ENCODE assay signal across 12 cellular contexts in the genomic region with DNA sequence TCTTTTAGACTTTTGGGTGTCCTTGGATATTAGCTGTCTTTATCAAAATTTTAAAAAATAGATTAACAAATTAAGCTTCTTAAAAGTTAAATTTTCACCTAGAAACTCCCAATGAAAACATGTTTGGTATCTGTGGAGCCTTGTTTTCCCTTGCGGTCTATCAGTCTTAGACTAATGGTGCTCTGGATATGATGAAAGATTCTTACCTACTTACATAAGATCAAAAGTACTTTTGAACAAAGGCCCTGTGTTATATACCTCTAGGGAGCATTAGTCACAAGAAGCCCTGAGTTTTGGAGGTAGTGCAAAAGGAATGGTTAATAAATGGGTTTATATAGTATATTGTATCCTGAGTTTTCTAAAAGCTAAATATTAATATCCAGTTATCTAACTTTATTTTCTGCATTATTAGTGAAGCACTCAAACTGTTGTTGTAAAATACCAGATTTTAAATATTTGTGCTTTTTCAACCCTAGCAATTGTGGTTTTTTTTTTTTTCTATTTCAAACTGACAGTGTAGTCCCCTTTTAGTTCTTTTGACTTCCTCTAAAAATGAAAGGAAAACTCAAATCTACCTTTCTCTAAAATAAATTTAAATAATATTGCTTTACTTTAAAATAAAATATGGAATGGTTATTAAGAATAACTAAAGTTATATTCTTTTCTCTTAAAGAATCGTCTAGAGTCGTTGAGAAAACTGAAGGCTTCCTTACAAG. TPM values are rescaled to one million over a fixed set of nuclear protein-coding genes. Genes with fewer than 3 reads are reported as not detected.
DNase-seq lines count a peak whose midpoint lies in the region; ATAC-seq, FAIRE-seq and TF ChIP-seq lines count a peak whose summit lies in the region.
"Had no signal": no experiment of that assay in that cellular context is flagged by ENCODE, and none has a peak within 500 bp of the region (broad histone marks: within the 10 kb centered on the region; RNA-seq: fewer than 3 reads in every experiment).

No MANE protein-coding gene starts in this region.

- peaks cover 0 to 3% of the 10 kb centered on the region in 2 experiments for H3K36me3 ChIP-seq in mesenchymal stem cell (ENCODE audit: control insufficient read depth in 1 of 2, insufficient read depth in 2 of 2, low read depth in 1 of 2, low read length in 2 of 2)
- H3K36me3 ChIP-seq: gastrocnemius medialis had no signal

- no peak for FAIRE-seq in H54 (lab: Jason Lieb, UNC)

- ATAC-seq in natural killer cell: peak in 2 of 3 donors; percentile 40 to 47
- ATAC-seq in natural killer cell treated with Interleukin-12 subunit alpha and Interleukin-12 subunit beta and Interleukin-15 and Interleukin-18, amount 100 ng/mL, for 72 hours: no peak

- no peaks in the 10 kb centered on the region for H3K27me3 Mint-ChIP-seq in natural killer cell (ENCODE audit: low read depth in 2 of 2)
- H3K27me3 Mint-ChIP-seq in natural killer cell treated with Interleukin-12 subunit alpha and Interleukin-12 subunit beta and Interleukin-15 and Interleukin-18, amount 100 ng/mL, for 72 hours: no peaks in the 10 kb centered on the region
- H3K27me3 Mint-ChIP-seq in activated T-helper 1 cell treated with anti-CD3 and anti-CD28 coated beads, Interleukin-12 subunit alpha, Interleukin-12 subunit beta, Interleukin-2, Interleukin-4 antibody, amounts not matched to agents 30 ng/mL and 10 ng/mL and 1 ng/mL, durations not matched to agents 14 hours and 24 hours and 36 hours (ENCODE audit: insufficient read depth): no peaks in the 10 kb centered on the region

- no peaks in the 10 kb centered on the region for H3K36me3 Mint-ChIP-seq in natural killer cell
- peaks cover 17% of the 10 kb centered on the region for H3K36me3 Mint-ChIP-seq in natural killer cell treated with Interleukin-12 subunit alpha and Interleukin-12 subunit beta and Interleukin-15 and Interleukin-18, amount 100 ng/mL, for 72 hours
- peaks cover 36% of the 10 kb centered on the region for H3K36me3 Mint-ChIP-seq in activated T-helper 1 cell treated with anti-CD3 and anti-CD28 coated beads, Interleukin-12 subunit alpha, Interleukin-12 subunit beta, Interleukin-2, Interleukin-4 antibody, amounts not matched to agents 30 ng/mL and 10 ng/mL and 1 ng/mL, durations not matched to agents 14 hours and 24 hours and 36 hours (ENCODE audit: low read depth)

- H3K27ac Mint-ChIP-seq in natural killer cell: peak overlapping the region; percentile 86 to 94
- H3K27ac Mint-ChIP-seq in natural killer cell treated with Interleukin-12 subunit alpha and Interleukin-12 subunit beta and Interleukin-15 and Interleukin-18, amount 100 ng/mL, for 72 hours: peak overlapping the region in 1 of 2 donors; percentile 89
- peak overlapping the region; percentile 77 for H3K27ac Mint-ChIP-seq in activated T-helper 1 cell treated with anti-CD3 and anti-CD28 coated beads, Interleukin-12 subunit alpha, Interleukin-12 subunit beta, Interleukin-2, Interleukin-4 antibody, amounts not matched to agents 30 ng/mL and 10 ng/mL and 1 ng/mL, durations not matched to agents 14 hours and 24 hours and 36 hours

- no peak overlapping the region for H2BK5ac ChIP-seq in mesenchymal stem cell (ENCODE audit: low read depth, low read length, poor library complexity, severe bottlenecking)

- no peaks in the 10 kb centered on the region for H3K27me3 ChIP-seq in mesenchymal stem cell (ENCODE audit: control insufficient read depth in 1 of 2, insufficient read depth in 1 of 2, low read length in 2 of 2)
- H3K27me3 ChIP-seq: gastrocnemius medialis had no signal

- no peak overlapping the region for H3K18ac ChIP-seq in mesenchymal stem cell (ENCODE audit: low read depth in 1 of 2, low read length in 2 of 2)

- H3K23ac ChIP-seq in mesenchymal stem cell (ENCODE audit: low read length in 2 of 2): no peak overlapping the region

- no peak overlapping the region for H3K14ac ChIP-seq in mesenchymal stem cell (ENCODE audit: low read length in 2 of 2)

- H3K4me1 ChIP-seq in mesenchymal stem cell (ENCODE audit: control insufficient read depth, insufficient read depth, low read depth, low read length): peaks cover 1% of the 10 kb centered on the region
- H3K4me1 ChIP-seq: gastrocnemius medialis had no signal

- no peak overlapping the region for H3K4me2 ChIP-seq in mesenchymal stem cell (ENCODE audit: low read length, poor library complexity, severe bottlenecking)

- H3K4me3 ChIP-seq in mesenchymal stem cell (ENCODE audit: insufficient read depth in 1 of 2, low read depth in 1 of 2, low read length in 2 of 2): peak overlapping the region in 1 of 2 experiments; percentile 5
- H3K4me3 ChIP-seq: gastrocnemius medialis had no signal

- H2AFZ ChIP-seq in mesenchymal stem cell (ENCODE audit: low read depth, low read length): no peak overlapping the region

- no peak overlapping the region for H3K27ac ChIP-seq in mesenchymal stem cell (ENCODE audit: low read length, poor library complexity, severe bottlenecking)
- H3K27ac ChIP-seq: VCaP had no signal

- peaks cover 16 to 24% of the 10 kb centered on the region in 2 donors for H3K4me1 Mint-ChIP-seq in natural killer cell
- peaks cover 6 to 13% of the 10 kb centered on the region in 2 donors for H3K4me1 Mint-ChIP-seq in natural killer cell treated with Interleukin-12 subunit alpha and Interleukin-12 subunit beta and Interleukin-15 and Interleukin-18, amount 100 ng/mL, for 72 hours (ENCODE audit: low read depth in 2 of 2)
- H3K4me1 Mint-ChIP-seq in activated T-helper 1 cell treated with anti-CD3 and anti-CD28 coated beads, Interleukin-12 subunit alpha, Interleukin-12 subunit beta, Interleukin-2, Interleukin-4 antibody, amounts not matched to agents 30 ng/mL and 10 ng/mL and 1 ng/mL, durations not matched to agents 14 hours and 24 hours and 36 hours (ENCODE audit: low read depth): peaks cover 58% of the 10 kb centered on the region

- intact Hi-C loops in natural killer cell (cut with micrococcal nuclease): no loop called here
- intact Hi-C loops in activated T-helper 1 cell treated with anti-CD3 and anti-CD28 coated beads, Interleukin-12 subunit alpha, Interleukin-12 subunit beta, Interleukin-2, Interleukin-4 antibody, amounts not matched to agents 30 ng/mL and 10 ng/mL and 1 ng/mL, durations not matched to agents 14 hours and 24 hours and 36 hours (cut with micrococcal nuclease): loop anchor here (1.0 to 2.0 kb wide), 3 partner anchors 15 to 68 kb away; no protein-coding TSS in a partner anchor

- no peak for TF ChIP-seq POLR2A in H54 (IDR thresholded peaks at IDR 0.05; ENCODE audit: low read depth, low read length)

- no peak overlapping the region for H2BK120ac ChIP-seq in mesenchymal stem cell (ENCODE audit: low read depth, low read length)

- no peak overlapping the region for H2BK12ac ChIP-seq in mesenchymal stem cell (ENCODE audit: low read length in 2 of 2)

- no peaks in the 10 kb centered on the region for H3K9me3 Mint-ChIP-seq in natural killer cell
- no peaks in the 10 kb centered on the region for H3K9me3 Mint-ChIP-seq in natural killer cell treated with Interleukin-12 subunit alpha and Interleukin-12 subunit beta and Interleukin-15 and Interleukin-18, amount 100 ng/mL, for 72 hours
- H3K9me3 Mint-ChIP-seq in activated T-helper 1 cell treated with anti-CD3 and anti-CD28 coated beads, Interleukin-12 subunit alpha, Interleukin-12 subunit beta, Interleukin-2, Interleukin-4 antibody, amounts not matched to agents 30 ng/mL and 10 ng/mL and 1 ng/mL, durations not matched to agents 14 hours and 24 hours and 36 hours: no peaks in the 10 kb centered on the region

- WGBS in mesenchymal stem cell: 100% methylated on average over 2 of the region's 3 CpGs

- H4K91ac ChIP-seq in mesenchymal stem cell (ENCODE audit: low read length): no peak overlapping the region

- H2BK15ac ChIP-seq in mesenchymal stem cell (ENCODE audit: low read depth, poor library complexity, severe bottlenecking): no peak overlapping the region

- H3K9ac ChIP-seq in mesenchymal stem cell (ENCODE audit: low read length): peak overlapping the region; percentile 51

- DNase-seq in natural killer cell (no peak), mesenchymal stem cell (no peak), SK-N-DZ (ENCODE audit: low spot score) (no peak), H54 (ENCODE audit: insufficient read length, low spot score) (no peak), occipital lobe (lab: John Stamatoyannopoulos, UW) (no peak), EL (no peak)
- DNase-seq in natural killer cell treated with Interleukin-12 subunit alpha and Interleukin-12 subunit beta and Interleukin-15 and Interleukin-18, amount 100 ng/mL, for 72 hours (ENCODE audit: low spot score): no peak
- no peak for DNase-seq in activated T-helper 1 cell treated with anti-CD3 and anti-CD28 coated beads, Interleukin-12 subunit alpha, Interleukin-12 subunit beta, Interleukin-2, Interleukin-4 antibody, amounts not matched to agents 30 ng/mL and 10 ng/mL and 1 ng/mL, durations not matched to agents 14 hours and 24 hours and 36 hours (ENCODE audit: low spot score)
- DNase-seq: gastrocnemius medialis; midbrain; NK-92 treated with Interleukin-12 subunit alpha and Interleukin-12 subunit beta, amount 100 ng/mL, for 24 hours had no signal

- TF ChIP-seq CTCF in natural killer cell (IDR thresholded peaks at IDR 0.05): no peak

- peak overlapping the region; percentile 87 for H3K4me3 Mint-ChIP-seq in natural killer cell
- H3K4me3 Mint-ChIP-seq in natural killer cell treated with Interleukin-12 subunit alpha and Interleukin-12 subunit beta and Interleukin-15 and Interleukin-18, amount 100 ng/mL, for 72 hours: no peak overlapping the region
- peak overlapping the region; percentile 63 for H3K4me3 Mint-ChIP-seq in activated T-helper 1 cell treated with anti-CD3 and anti-CD28 coated beads, Interleukin-12 subunit alpha, Interleukin-12 subunit beta, Interleukin-2, Interleukin-4 antibody, amounts not matched to agents 30 ng/mL and 10 ng/mL and 1 ng/mL, durations not matched to agents 14 hours and 24 hours and 36 hours

- no peak overlapping the region for H3K4ac ChIP-seq in mesenchymal stem cell (ENCODE audit: low read depth in 1 of 2, low read length in 2 of 2)

- H3K9me3 ChIP-seq in mesenchymal stem cell (ENCODE audit: control insufficient read depth, low read length): no peaks in the 10 kb centered on the region
- H3K9me3 ChIP-seq: gastrocnemius medialis had no signal

- no peak overlapping the region for H4K8ac ChIP-seq in mesenchymal stem cell (ENCODE audit: low read length)

- H2AK5ac ChIP-seq in mesenchymal stem cell (ENCODE audit: low read length, severe bottlenecking): no peak overlapping the region

- H3K79me1 ChIP-seq in mesenchymal stem cell (replicated peaks; ENCODE audit: low read length, poor library complexity, severe bottlenecking): peaks cover 5% of the 10 kb centered on the region

RNA-seq across cellular contexts. Expression of a gene that starts 18.1 kb away (rescaled TPM):
- total RNA-seq in natural killer cell (1 to 10 TPM; 3.4 to 6.5 (median 5.5) TPM), occipital lobe (3.6 TPM)
- 10 to 100 TPM; 24.5 to 52.3 TPM for total RNA-seq in natural killer cell treated with Interleukin-12 subunit alpha and Interleukin-12 subunit beta and Interleukin-15 and Interleukin-18, amount 100 ng/mL, for 72 hours
- total RNA-seq in activated T-helper 1 cell treated with anti-CD3 and anti-CD28 coated beads, Interleukin-12 subunit alpha, Interleukin-12 subunit beta, Interleukin-2, Interleukin-4 antibody, amounts not matched to agents 30 ng/mL and 10 ng/mL and 1 ng/mL, durations not matched to agents 14 hours and 24 hours and 36 hours: 41.2 and 42.6 TPM in 2 replicates
- polyA plus RNA-seq in mesenchymal stem cell (2013, experiment 1 of 2): 3.6 TPM
- 4.0 TPM for polyA plus RNA-seq in mesenchymal stem cell (2013, experiment 2 of 2)
- 68.9 and 70.1 TPM in 2 replicates for polyA plus RNA-seq in SK-N-DZ (2014; cell fraction: cytosol; rRNA removed)
- 56.3 and 57.1 TPM in 2 replicates for polyA plus RNA-seq in SK-N-DZ (2014; cell fraction: nucleus; rRNA removed)

RNA-seq across cellular contexts. Expression of a gene that starts 18.2 kb away (rescaled TPM):
- total RNA-seq in natural killer cell: 10 to 100 TPM in 2 of 3 donors, 1 to 10 TPM in 1; 9.1 to 11.3 (median 10.6) TPM
- 10 to 100 TPM; 17.5 to 22.3 TPM for total RNA-seq in natural killer cell treated with Interleukin-12 subunit alpha and Interleukin-12 subunit beta and Interleukin-15 and Interleukin-18, amount 100 ng/mL, for 72 hours
- 15.0 and 26.2 TPM in 2 replicates for total RNA-seq in activated T-helper 1 cell treated with anti-CD3 and anti-CD28 coated beads, Interleukin-12 subunit alpha, Interleukin-12 subunit beta, Interleukin-2, Interleukin-4 antibody, amounts not matched to agents 30 ng/mL and 10 ng/mL and 1 ng/mL, durations not matched to agents 14 hours and 24 hours and 36 hours
- 4.5 TPM for polyA plus RNA-seq in mesenchymal stem cell (2013, experiment 1 of 2)
- 4.5 TPM for polyA plus RNA-seq in mesenchymal stem cell (2013, experiment 2 of 2)
- polyA plus RNA-seq in SK-N-DZ (2014; cell fraction: cytosol; rRNA removed): 18.1 and 18.4 TPM in 2 replicates
- polyA plus RNA-seq in SK-N-DZ (2014; cell fraction: nucleus; rRNA removed): 11.2 and 21.1 TPM in 2 replicates
- 15.8 TPM for total RNA-seq in occipital lobe

Comparison
In these comparisons a context has a peak if more than half of its experiments do, and no peak if none do; other contexts are left out.
1. ATAC-seq: peak in natural killer cell (2 of 3); none in natural killer cell treated with Interleukin-12 subunit alpha and Interleukin-12 subunit beta and Interleukin-15 and Interleukin-18, amount 100 ng/mL, for 72 hours (0 of 2).